8 cellular contexts compared by ENCODE assay signal in genomic region chr11:2938644-2939418, GRCh38. TPM values are rescaled to one million over a fixed set of nuclear protein-coding genes. Genes with fewer than 3 reads are reported as not detected.
DNase-seq lines count a peak whose midpoint lies in the region; ATAC-seq, FAIRE-seq and TF ChIP-seq lines count a peak whose summit lies in the region.
"Not testable (repeated sequence)": the region's sequence is repeated elsewhere in the genome, so short reads cannot be mapped to it uniquely, and the experiment has no call there.

No MANE protein-coding gene starts in this region.

- 78% methylated on average over 10 of the region's 11 CpGs for WGBS in A549 (ENCODE audit: missing lambda C conversion rate)
- 85 to 86% methylated on average over 8 to 11 of the region's 11 CpGs for WGBS in endodermal cell (ENCODE audit: insufficient coverage in 1 of 2, insufficient read length in 1 of 2), 2 experiments

- CTCF ChIA-PET in A549 (lab: Yijun Ruan, JAX): interaction anchor here (0.7 to 1.3 kb wide), 4 partner anchors 9 to 407 kb away, joined by 3 to 5 read pairs (median 4); no protein-coding TSS in a partner anchor
- CTCF ChIA-PET in RWPE1 (lab: Yijun Ruan, JAX): interaction anchor here (0.7 to 1.2 kb wide), 3 partner anchors 7 to 75 kb away, joined by 3 to 10 read pairs (median 5); no protein-coding TSS in a partner anchor
- CTCF ChIA-PET in activated CD8-positive, alpha-beta memory T cell treated with anti-CD3 and anti-CD28 coated beads, Interleukin-2, amount 10 ng/mL, durations not matched to agents 7 days and 5 days (lab: Charles Lee): interaction anchor here (0.9 to 1.6 kb wide), 2 partner anchors 9 to 153 kb away, joined by 4 to 6 read pairs; no protein-coding TSS in a partner anchor
- CTCF ChIA-PET in naive thymus-derived CD4-positive, alpha-beta T cell (lab: Charles Lee): not testable (repeated sequence)

- TF ChIP-seq EP300 in A549 (IDR thresholded peaks at IDR 0.05): not testable (repeated sequence)

- ATAC-seq in A549; activated CD8-positive, alpha-beta memory T cell treated with anti-CD3 and anti-CD28 coated beads, Interleukin-2, amount 10 ng/mL, durations not matched to agents 7 days and 5 days; naive thymus-derived CD4-positive, alpha-beta T cell; stimulated activated effector memory CD8-positive, alpha-beta T cell treated with anti-CD3 and anti-CD28 coated beads, Interleukin-12 subunit alpha, Interleukin-12 subunit beta, amount 100 ng/mL, for 72 hours: not testable (repeated sequence)

- H3K4me2 ChIP-seq in A549: not testable (repeated sequence)

- H3K9me3 ChIP-seq in A549 (peaks cover 20% of the 10 kb centered on the region), endodermal cell (ENCODE audit: control insufficient read depth, low read length) (peaks cover 35% of the 10 kb centered on the region)
- H3K9me3 ChIP-seq in naive thymus-derived CD4-positive, alpha-beta T cell (ENCODE audit: control insufficient read depth in 2 of 3, low read length in 3 of 3): peaks cover 6 to 16% (median 12%) of the 10 kb centered on the region in 3 experiments

- H3K4me1 Mint-ChIP-seq in activated CD8-positive, alpha-beta memory T cell treated with anti-CD3 and anti-CD28 coated beads, Interleukin-2, amount 10 ng/mL, durations not matched to agents 7 days and 5 days; endodermal cell: not testable (repeated sequence)
- H3K4me1 Mint-ChIP-seq in activated naive CD8-positive, alpha-beta T cell (ENCODE audit: low read depth): peaks cover 12% of the 10 kb centered on the region
- peaks cover 7 to 20% (median 11%) of the 10 kb centered on the region in 7 donors for H3K4me1 Mint-ChIP-seq in naive thymus-derived CD4-positive, alpha-beta T cell
- H3K4me1 Mint-ChIP-seq in stimulated activated effector memory CD8-positive, alpha-beta T cell treated with anti-CD3 and anti-CD28 coated beads, Interleukin-12 subunit alpha, Interleukin-12 subunit beta, amount 100 ng/mL, for 72 hours: peaks cover 10% of the 10 kb centered on the region

- peaks cover 23% of the 10 kb centered on the region for H3K36me3 Mint-ChIP-seq in activated CD8-positive, alpha-beta memory T cell treated with anti-CD3 and anti-CD28 coated beads, Interleukin-2, amount 10 ng/mL, durations not matched to agents 7 days and 5 days
- H3K36me3 Mint-ChIP-seq in activated naive CD8-positive, alpha-beta T cell: peaks cover 11% of the 10 kb centered on the region
- H3K36me3 Mint-ChIP-seq in endodermal cell (ENCODE audit: low read depth): peaks cover 28% of the 10 kb centered on the region
- H3K36me3 Mint-ChIP-seq in naive thymus-derived CD4-positive, alpha-beta T cell: peaks cover 0 to 27% (median 13%) of the 10 kb centered on the region in 5 donors
- H3K36me3 Mint-ChIP-seq in stimulated activated effector memory CD8-positive, alpha-beta T cell treated with anti-CD3 and anti-CD28 coated beads, Interleukin-12 subunit alpha, Interleukin-12 subunit beta, amount 100 ng/mL, for 72 hours: peaks cover 47% of the 10 kb centered on the region

- H3K27ac ChIP-seq in A549; endodermal cell (ENCODE audit: low read depth, low read length); naive thymus-derived CD4-positive, alpha-beta T cell (ENCODE audit: low read depth, low read length): not testable (repeated sequence)
- peak overlapping the region; percentile 87 for H3K27ac ChIP-seq in RWPE1

- H3K36me3 ChIP-seq in endodermal cell (ENCODE audit: control insufficient read depth, insufficient read depth, low read length); naive thymus-derived CD4-positive, alpha-beta T cell (ENCODE audit: control insufficient read depth in 2 of 3, insufficient read depth in 3 of 3, low read length in 3 of 3): not testable (repeated sequence)

- intact Hi-C loops in naive thymus-derived CD4-positive, alpha-beta T cell (cut with micrococcal nuclease): not testable (repeated sequence)

- TF ChIP-seq CTCF in A549 (IDR thresholded peaks at IDR 0.05); RWPE1 (conservative IDR thresholded peaks at IDR 0.05; ENCODE audit: low read depth); endodermal cell (conservative IDR thresholded peaks at IDR 0.05): not testable (repeated sequence)

- H3K9ac ChIP-seq in endodermal cell (ENCODE audit: extremely low read depth, low read length, poor library complexity, severe bottlenecking): not testable (repeated sequence)

- TF ChIP-seq POLR2A in A549 (IDR thresholded peaks at IDR 0.05; ENCODE audit: low read length): not testable (repeated sequence)

- POLR2A ChIA-PET in A549 (lab: Yijun Ruan, JAX); RWPE1 (lab: Yijun Ruan, JAX; ENCODE audit: low non-redundant PET): not testable (repeated sequence)
- POLR2A ChIA-PET in naive thymus-derived CD4-positive, alpha-beta T cell (lab: Charles Lee): interaction anchor here (0.6 kb wide), 1 partner anchor 19 kb away, joined by 3 read pairs; no protein-coding TSS in a partner anchor

- not testable (repeated sequence) for DNase-seq in A549 (ENCODE audit: low read depth in 1 of 2, low spot score in 1 of 2); RWPE1 (ENCODE audit: low spot score); activated CD8-positive, alpha-beta memory T cell treated with anti-CD3 and anti-CD28 coated beads, Interleukin-2, amount 10 ng/mL, durations not matched to agents 7 days and 5 days; naive thymus-derived CD4-positive, alpha-beta T cell; stimulated activated effector memory CD8-positive, alpha-beta T cell treated with anti-CD3 and anti-CD28 coated beads, Interleukin-12 subunit alpha, Interleukin-12 subunit beta, amount 100 ng/mL, for 72 hours (ENCODE audit: low spot score in 2 of 2)
- peak; percentile 3 for DNase-seq in ELF-1 (ENCODE audit: low read depth, low spot score)
- DNase-seq in endodermal cell: peak; percentile 39

- not testable (repeated sequence) for H3K4me3 Mint-ChIP-seq in activated CD8-positive, alpha-beta memory T cell treated with anti-CD3 and anti-CD28 coated beads, Interleukin-2, amount 10 ng/mL, durations not matched to agents 7 days and 5 days; activated naive CD8-positive, alpha-beta T cell; endodermal cell; stimulated activated effector memory CD8-positive, alpha-beta T cell treated with anti-CD3 and anti-CD28 coated beads, Interleukin-12 subunit alpha, Interleukin-12 subunit beta, amount 100 ng/mL, for 72 hours
- H3K4me3 Mint-ChIP-seq in naive thymus-derived CD4-positive, alpha-beta T cell: peak overlapping the region in 5 of 10 donors; percentile 15 to 65 (median 23)

- H3K27ac Mint-ChIP-seq in activated CD8-positive, alpha-beta memory T cell treated with anti-CD3 and anti-CD28 coated beads, Interleukin-2, amount 10 ng/mL, durations not matched to agents 7 days and 5 days: peak overlapping the region; percentile 47
- H3K27ac Mint-ChIP-seq in activated naive CD8-positive, alpha-beta T cell: peak overlapping the region; percentile 77
- not testable (repeated sequence) for H3K27ac Mint-ChIP-seq in endodermal cell
- H3K27ac Mint-ChIP-seq in naive thymus-derived CD4-positive, alpha-beta T cell: peak overlapping the region in 8 of 9 donors; percentile 18 to 88 (median 66)
- peak overlapping the region; percentile 86 for H3K27ac Mint-ChIP-seq in stimulated activated effector memory CD8-positive, alpha-beta T cell treated with anti-CD3 and anti-CD28 coated beads, Interleukin-12 subunit alpha, Interleukin-12 subunit beta, amount 100 ng/mL, for 72 hours

- TF ChIP-seq RAD21 in A549 (conservative IDR thresholded peaks at IDR 0.05 in 1 of 2, IDR thresholded peaks at IDR 0.05 in 1 of 2): not testable (repeated sequence)

- not testable (repeated sequence) for H3K27me3 ChIP-seq in endodermal cell (ENCODE audit: control insufficient read depth, insufficient read depth, low read length, poor library complexity, severe bottlenecking); naive thymus-derived CD4-positive, alpha-beta T cell (ENCODE audit: control insufficient read depth in 2 of 2, insufficient read depth in 2 of 2, low read length in 2 of 2)

- peaks cover 21% of the 10 kb centered on the region for H3K9me3 Mint-ChIP-seq in activated CD8-positive, alpha-beta memory T cell treated with anti-CD3 and anti-CD28 coated beads, Interleukin-2, amount 10 ng/mL, durations not matched to agents 7 days and 5 days (ENCODE audit: low read depth)
- not testable (repeated sequence) for H3K9me3 Mint-ChIP-seq in activated naive CD8-positive, alpha-beta T cell (ENCODE audit: low read depth)
- H3K9me3 Mint-ChIP-seq in endodermal cell: peaks cover 31% of the 10 kb centered on the region
- H3K9me3 Mint-ChIP-seq in naive thymus-derived CD4-positive, alpha-beta T cell: peaks cover 6 to 31% (median 22%) of the 10 kb centered on the region in 11 donors
- H3K9me3 Mint-ChIP-seq in stimulated activated effector memory CD8-positive, alpha-beta T cell treated with anti-CD3 and anti-CD28 coated beads, Interleukin-12 subunit alpha, Interleukin-12 subunit beta, amount 100 ng/mL, for 72 hours: peaks cover 12% of the 10 kb centered on the region

- H3K27me3 Mint-ChIP-seq in activated CD8-positive, alpha-beta memory T cell treated with anti-CD3 and anti-CD28 coated beads, Interleukin-2, amount 10 ng/mL, durations not matched to agents 7 days and 5 days; activated naive CD8-positive, alpha-beta T cell; endodermal cell (ENCODE audit: insufficient read depth); naive thymus-derived CD4-positive, alpha-beta T cell: not testable (repeated sequence)

- H3K4me3 ChIP-seq in A549; naive thymus-derived CD4-positive, alpha-beta T cell (ENCODE audit: low read length): not testable (repeated sequence)
- peak overlapping the region; percentile 71 for H3K4me3 ChIP-seq in endodermal cell (ENCODE audit: low read length)

- not testable (repeated sequence) for FAIRE-seq in A549 (lab: Jason Lieb, UNC)

- H3K4me1 ChIP-seq in A549: peaks cover 23% of the 10 kb centered on the region
- not testable (repeated sequence) for H3K4me1 ChIP-seq in endodermal cell (ENCODE audit: control insufficient read depth, insufficient read depth, low read length); naive thymus-derived CD4-positive, alpha-beta T cell (ENCODE audit: control insufficient read depth in 2 of 2, insufficient read depth in 2 of 2, low read length in 2 of 2)

RNA-seq across cellular contexts. Expression of gene PHLDA2, which starts 9.6 kb away (rescaled TPM):
- polyA plus RNA-seq in A549 (2011; rRNA removed) (6.3 and 7.0 TPM in 2 replicates), A549 (2017; fragmentation: RNase III; extraction: RNeasy Plus Mini Kit Qiagen cat#74134 plus additional on column Dnase treatment) (43.6 to 49.6 TPM (median 47.6 TPM) in 3 replicates)
- polyA plus RNA-seq in A549 (2012; cell fraction: cytosol; rRNA removed): 80.1 and 91.2 TPM in 2 replicates
- polyA plus RNA-seq in A549 (2012; cell fraction: nucleus; rRNA removed): 68.3 and 133 TPM in 2 replicates
- 3.6 and 5.5 TPM in 2 replicates for polyA minus RNA-seq in A549 (2011; rRNA and poly(A)+ RNA removed)
- 1 to 10 TPM; 1.1 to 3.6 TPM for total RNA-seq in activated CD8-positive, alpha-beta memory T cell treated with anti-CD3 and anti-CD28 coated beads, Interleukin-2, amount 10 ng/mL, durations not matched to agents 7 days and 5 days
- 1 to 10 TPM; 3.0 to 5.1 TPM for total RNA-seq in endodermal cell
- 4.5 TPM for polyA plus RNA-seq in endodermal cell (2013, experiment 1 of 2)
- 5.4 TPM for polyA plus RNA-seq in endodermal cell (2013, experiment 2 of 2)
- 1 to 10 TPM in 3 of 5 experiments, not detected in 2; 2.5 to 7.9 (median 4.5) TPM for total RNA-seq in naive thymus-derived CD4-positive, alpha-beta T cell
- polyA plus RNA-seq in naive thymus-derived CD4-positive, alpha-beta T cell: not detected

RNA-seq across cellular contexts. Expression of gene CDKN1C, which starts 53.3 kb away (rescaled TPM):
- 0.40 and 0.41 TPM in 2 replicates for polyA plus RNA-seq in A549 (2011; rRNA removed)
- 0.11 and 0.25 TPM in 2 replicates for polyA plus RNA-seq in A549 (2012; cell fraction: cytosol; rRNA removed)
- 0.34 and 0.62 TPM in 2 replicates for polyA plus RNA-seq in A549 (2012; cell fraction: nucleus; rRNA removed)
- polyA plus RNA-seq in A549 (2017; fragmentation: RNase III; extraction: RNeasy Plus Mini Kit Qiagen cat#74134 plus additional on column Dnase treatment): 0.16 to 0.36 TPM (median 0.30 TPM) in 3 replicates
- 0.29 TPM in 1 of 2 replicates, not detected in the other for polyA minus RNA-seq in A549 (2011; rRNA and poly(A)+ RNA removed)
- total RNA-seq in activated CD8-positive, alpha-beta memory T cell treated with anti-CD3 and anti-CD28 coated beads, Interleukin-2, amount 10 ng/mL, durations not matched to agents 7 days and 5 days: under 1 TPM; 0.44 to 0.87 TPM
- 10 to 100 TPM; 37.6 to 60.9 TPM for total RNA-seq in endodermal cell
- 174 TPM for polyA plus RNA-seq in endodermal cell (2013, experiment 1 of 2)
- polyA plus RNA-seq in endodermal cell (2013, experiment 2 of 2): 148 TPM
- total RNA-seq in naive thymus-derived CD4-positive, alpha-beta T cell: 10 to 100 TPM in 1 of 5 experiments, 1 to 10 TPM in 3, under 1 TPM in 1; 0.53 to 36.0 (median 6.0) TPM
- polyA plus RNA-seq in naive thymus-derived CD4-positive, alpha-beta T cell: under 1 TPM; 0.35 to 0.94 TPM

RNA-seq across cellular contexts. Expression of gene NAP1L4, which starts 53.3 kb away (rescaled TPM):
- polyA plus RNA-seq in A549 (2011; rRNA removed) (128 and 148 TPM in 2 replicates), A549 (2017; fragmentation: RNase III; extraction: RNeasy Plus Mini Kit Qiagen cat#74134 plus additional on column Dnase treatment) (129 to 134 TPM (median 132 TPM) in 3 replicates)
- 73.9 and 95.8 TPM in 2 replicates for polyA plus RNA-seq in A549 (2012; cell fraction: cytosol; rRNA removed)
- polyA plus RNA-seq in A549 (2012; cell fraction: nucleus; rRNA removed): 97.5 and 143 TPM in 2 replicates
- polyA minus RNA-seq in A549 (2011; rRNA and poly(A)+ RNA removed): 52.9 and 61.4 TPM in 2 replicates
- 100 to 1,000 TPM; 347 to 389 TPM for total RNA-seq in activated CD8-positive, alpha-beta memory T cell treated with anti-CD3 and anti-CD28 coated beads, Interleukin-2, amount 10 ng/mL, durations not matched to agents 7 days and 5 days
- 100 to 1,000 TPM; 198 to 206 TPM for total RNA-seq in endodermal cell
- polyA plus RNA-seq in endodermal cell (2013, experiment 1 of 2): 171 TPM
- polyA plus RNA-seq in endodermal cell (2013, experiment 2 of 2): 165 TPM
- total RNA-seq in naive thymus-derived CD4-positive, alpha-beta T cell: 100 to 1,000 TPM; 245 to 356 (median 294) TPM
- polyA plus RNA-seq in naive thymus-derived CD4-positive, alpha-beta T cell: 100 to 1,000 TPM; 134 to 172 TPM
